Comparison of ENCODE assay signal across 38 cellular contexts in the genomic region with DNA sequence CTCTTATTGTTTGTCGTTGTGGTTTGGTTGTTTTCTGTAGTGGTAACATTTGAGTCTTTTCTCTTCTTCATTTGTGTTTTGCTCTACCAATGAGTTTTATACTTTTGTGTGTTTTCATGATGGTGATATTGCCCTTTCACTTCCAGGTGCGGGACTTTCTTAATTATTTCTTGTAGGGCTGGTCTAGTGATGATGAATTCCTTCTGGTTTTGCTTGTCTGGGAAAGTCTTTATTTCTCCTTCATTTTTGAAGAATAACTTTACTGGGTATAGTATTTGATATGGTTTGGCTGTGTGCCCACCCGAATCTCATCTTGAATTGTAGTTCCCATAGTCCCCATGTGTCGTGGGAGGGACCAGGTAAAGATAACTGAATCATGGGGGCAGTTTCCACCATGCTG. TPM values are rescaled to one million over a fixed set of nuclear protein-coding genes. Genes with fewer than 3 reads are reported as not detected.
"Had no signal": no experiment of that assay in that cellular context is flagged by ENCODE, and none has a peak within 500 bp of the region (broad histone marks: within the 10 kb centered on the region; RNA-seq: fewer than 3 reads in every experiment).

No MANE protein-coding gene starts in this region.

- H3K36me3 ChIP-seq: MG63 had no signal

- DNase-seq: Karpas-422, Kasumi-1, MG63, MM.1S, MV-4-11, NCI-H1048, NCI-H1092, NCI-H1092 treated with DMSO at 0.1 percent for 48 hours, NCI-H1105, NCI-H1105 treated with DMSO at 0.1 percent for 48 hours, NCI-H1417, NCI-H1417 treated with DMSO at 0.1 percent for 48 hours, NCI-H1436, NCI-H1436 treated with DMSO at 0.1 percent for 48 hours, NCI-H146, NCI-H1694, NCI-H1694 treated with DMSO at 0.1 percent for 48 hours, NCI-H187, NCI-H187 treated with DMSO at 0.1 percent for 48 hours, NCI-H1930, NCI-H2029, NCI-H2029 treated with DMSO at 0.1 percent for 48 hours, NCI-H2081, NCI-H2081 treated with DMSO at 0.1 percent for 48 hours, NCI-H2107, NCI-H2171, NCI-H2171 treated with DMSO at 0.1 percent for 48 hours, NCI-H2227 treated with DMSO at 0.1 percent for 48 hours, NCI-H226, NCI-H345, NCI-H446, NCI-H446 treated with DMSO at 0.1 percent for 48 hours, NCI-H510A, NCI-H510A treated with DMSO at 0.1 percent for 48 hours had no signal

- H3K4me3 ChIP-seq: MG63 had no signal

RNA-seq across cellular contexts. Expression of a gene that starts 6.8 kb away (rescaled TPM):
- total RNA-seq: LHCN-M2, M059J, MCF 10A had no signal

RNA-seq across cellular contexts. Expression of a gene that starts 8.9 kb away (rescaled TPM):
- total RNA-seq: LHCN-M2, M059J, MCF 10A, NCI-H460 had no signal

RNA-seq across cellular contexts. Expression of a gene that starts 24.3 kb away (rescaled TPM):
- total RNA-seq: LHCN-M2, M059J, MCF 10A, NCI-H460 had no signal

RNA-seq across cellular contexts. Expression of a gene that starts 54.3 kb away (rescaled TPM):
- total RNA-seq: LHCN-M2, M059J, MCF 10A, NCI-H460 had no signal
